In the genomic region with DNA sequence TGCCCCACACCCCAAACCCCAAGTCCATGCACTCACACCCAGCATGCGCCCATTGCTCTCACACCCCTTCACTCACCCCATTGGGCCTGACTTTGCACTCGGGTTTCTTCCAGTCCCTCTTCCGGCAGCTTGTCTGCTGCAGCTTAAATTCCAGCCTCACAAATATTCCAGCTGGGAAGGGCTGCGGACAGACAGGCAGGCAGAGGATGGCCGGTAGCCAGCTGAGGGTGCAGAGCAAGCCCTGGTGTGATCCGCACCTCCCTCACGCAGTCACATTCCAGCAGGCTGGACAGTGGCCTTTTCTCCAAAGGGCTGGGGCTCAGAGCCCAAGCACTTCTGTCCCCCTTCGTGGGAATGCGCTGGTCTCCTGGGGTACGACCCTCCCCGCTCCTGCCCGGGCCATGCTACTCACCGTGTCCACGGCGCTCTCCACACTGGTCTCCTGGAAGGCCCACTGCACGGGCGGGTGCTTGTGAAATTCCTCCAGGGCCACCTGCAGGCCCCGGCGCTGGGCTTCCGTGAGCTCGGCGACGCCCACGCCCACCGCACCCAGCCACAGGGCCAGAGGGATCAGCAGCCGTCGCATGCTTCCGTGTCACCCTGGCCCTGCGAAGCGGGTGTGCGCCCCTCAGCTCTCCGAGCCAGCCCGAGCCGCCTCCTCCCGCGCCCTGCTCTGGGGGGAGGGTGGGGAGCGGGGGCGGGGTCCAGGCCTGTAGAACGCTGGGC, we compare ENCODE assay signal across 10 cellular contexts. TPM values are rescaled to one million over a fixed set of nuclear protein-coding genes. Genes with fewer than 3 reads are reported as not detected.
DNase-seq lines count a peak whose midpoint lies in the region; ATAC-seq and TF ChIP-seq lines count a peak whose summit lies in the region.
"Had no signal": no experiment of that assay in that cellular context is flagged by ENCODE, and none has a peak within 500 bp of the region (broad histone marks: within the 10 kb centered on the region; RNA-seq: fewer than 3 reads in every experiment).

No MANE protein-coding gene starts in this region.

- peaks cover 11 to 19% of the 10 kb centered on the region in 2 donors for H3K36me3 Mint-ChIP-seq in CD4-positive, alpha-beta memory T cell

- TF ChIP-seq CTCF in retinal pigment epithelial cell (conservative IDR thresholded peaks at IDR 0.05; ENCODE audit: low read depth, low read length), result no peak

- peak; percentile 75 for DNase-seq in ELF-1 (ENCODE audit: low read depth, low spot score)
- DNase-seq in adipocyte (ENCODE audit: low read depth), result peak; percentile 23
- no peak for DNase-seq in retinal pigment epithelial cell (ENCODE audit: low read depth)
- DNase-seq in CD4-positive, alpha-beta memory T cell, result no peak
- no peak for DNase-seq in NCI-H524 (lab: John Stamatoyannopoulos, UW)
- DNase-seq in NCI-H748 (lab: John Stamatoyannopoulos, UW; ENCODE audit: unreplicated experiment), result no peak
- DNase-seq: effector CD4-positive, alpha-beta T cell; SW 1271 had no signal

- H3K27ac Mint-ChIP-seq in CD4-positive, alpha-beta memory T cell, result no peak overlapping the region

- H3K27me3 Mint-ChIP-seq in CD4-positive, alpha-beta memory T cell, result peaks cover 18 to 26% of the 10 kb centered on the region in 2 donors

- H3K27ac ChIP-seq in CD4-positive, alpha-beta memory T cell (ENCODE audit: low read depth, low read length), result no peak overlapping the region

- H3K9me3 ChIP-seq in adipocyte (ENCODE audit: control insufficient read depth, low read length) (peaks cover 20% of the 10 kb centered on the region), iPS-15b (ENCODE audit: control insufficient read depth, insufficient read depth, low read length) (no peaks in the 10 kb centered on the region)
- no peaks in the 10 kb centered on the region for H3K9me3 ChIP-seq in CD4-positive, alpha-beta memory T cell (ENCODE audit: control insufficient read depth in 1 of 2, low read length in 2 of 2)

- no peak overlapping the region for H3K4me3 Mint-ChIP-seq in CD4-positive, alpha-beta memory T cell

- H3K27me3 ChIP-seq in adipocyte (replicated peaks; ENCODE audit: control insufficient read depth, insufficient read depth, low read length) (peaks cover 21% of the 10 kb centered on the region), iPS-15b (ENCODE audit: control insufficient read depth, insufficient read depth, low read length) (peaks cover 28% of the 10 kb centered on the region)
- H3K27me3 ChIP-seq in CD4-positive, alpha-beta memory T cell (ENCODE audit: insufficient read depth, low read length), result peaks cover 5% of the 10 kb centered on the region

- H3K9ac ChIP-seq in adipocyte (ENCODE audit: low read length) (no peak overlapping the region), iPS-15b (ENCODE audit: low read depth, low read length) (peak overlapping the region; percentile 73)

- ATAC-seq in SK-N-SH treated with all-trans-retinoic acid at 6 μM for 48 hours, result no peak

- CTCF ChIA-PET in CD4-positive, alpha-beta memory T cell (lab: Charles Lee; ENCODE audit: partially characterized antibody), result no interaction called here

- peaks cover 0 to 6% (median 3%) of the 10 kb centered on the region in 4 donors for H3K4me1 Mint-ChIP-seq in CD4-positive, alpha-beta memory T cell

- peak overlapping the region; percentile 64 for H3K4me3 ChIP-seq in adipocyte (ENCODE audit: low read length)
- H3K4me3 ChIP-seq in iPS-15b (ENCODE audit: low read depth, low read length), result peak overlapping the region; percentile 78
- peak overlapping the region; percentile 72 for H3K4me3 ChIP-seq in retinal pigment epithelial cell (ENCODE audit: low read length)
- no peak overlapping the region for H3K4me3 ChIP-seq in CD4-positive, alpha-beta memory T cell (ENCODE audit: low read length in 2 of 2)

- H3K36me3 ChIP-seq in adipocyte (ENCODE audit: control insufficient read depth, insufficient read depth, low read length, severe bottlenecking) (no peaks in the 10 kb centered on the region), iPS-15b (ENCODE audit: control insufficient read depth, insufficient read depth, low read length) (peaks cover 30% of the 10 kb centered on the region)
- no peaks in the 10 kb centered on the region for H3K36me3 ChIP-seq in CD4-positive, alpha-beta memory T cell (ENCODE audit: insufficient read depth, low read length)

- POLR2A ChIA-PET in CD4-positive, alpha-beta memory T cell (lab: Charles Lee; ENCODE audit: partially characterized antibody), result interaction anchor here (1.3 kb wide), 1 partner anchor 9 kb away, joined by 3 read pairs; no protein-coding TSS in a partner anchor

- peaks cover 0 to 17% (median under 1%) of the 10 kb centered on the region in 8 donors for H3K9me3 Mint-ChIP-seq in CD4-positive, alpha-beta memory T cell

- intact Hi-C loops in CD4-positive, alpha-beta memory T cell (cut with micrococcal nuclease), result no loop called here

- H3K4me1 ChIP-seq in adipocyte (ENCODE audit: control insufficient read depth, insufficient read depth, low read length), result peaks cover 19% of the 10 kb centered on the region
- peaks cover 37% of the 10 kb centered on the region for H3K4me1 ChIP-seq in iPS-15b (ENCODE audit: control insufficient read depth, insufficient read depth, low read length)
- H3K4me1 ChIP-seq in CD4-positive, alpha-beta memory T cell (ENCODE audit: insufficient read depth, low read length), result no peaks in the 10 kb centered on the region

TF ChIP-seq in SK-N-SH treated with all-trans-retinoic acid at 6 μM for 48 hours, 23 proteins besides CTCF, POLR2A, EP300 and RAD21:
- TF ChIP-seq ZFP3 (CRISPR knock-in tag; IDR thresholded peaks at IDR 0.05), result no peak
- TF ChIP-seq ESRRG (CRISPR knock-in tag; IDR thresholded peaks at IDR 0.05), result no peak
- no peak for TF ChIP-seq ZNF70 (CRISPR knock-in tag; IDR thresholded peaks at IDR 0.05)
- no peak for TF ChIP-seq ISL1 (CRISPR knock-in tag; IDR thresholded peaks at IDR 0.05)
- TF ChIP-seq, protein P1, sequence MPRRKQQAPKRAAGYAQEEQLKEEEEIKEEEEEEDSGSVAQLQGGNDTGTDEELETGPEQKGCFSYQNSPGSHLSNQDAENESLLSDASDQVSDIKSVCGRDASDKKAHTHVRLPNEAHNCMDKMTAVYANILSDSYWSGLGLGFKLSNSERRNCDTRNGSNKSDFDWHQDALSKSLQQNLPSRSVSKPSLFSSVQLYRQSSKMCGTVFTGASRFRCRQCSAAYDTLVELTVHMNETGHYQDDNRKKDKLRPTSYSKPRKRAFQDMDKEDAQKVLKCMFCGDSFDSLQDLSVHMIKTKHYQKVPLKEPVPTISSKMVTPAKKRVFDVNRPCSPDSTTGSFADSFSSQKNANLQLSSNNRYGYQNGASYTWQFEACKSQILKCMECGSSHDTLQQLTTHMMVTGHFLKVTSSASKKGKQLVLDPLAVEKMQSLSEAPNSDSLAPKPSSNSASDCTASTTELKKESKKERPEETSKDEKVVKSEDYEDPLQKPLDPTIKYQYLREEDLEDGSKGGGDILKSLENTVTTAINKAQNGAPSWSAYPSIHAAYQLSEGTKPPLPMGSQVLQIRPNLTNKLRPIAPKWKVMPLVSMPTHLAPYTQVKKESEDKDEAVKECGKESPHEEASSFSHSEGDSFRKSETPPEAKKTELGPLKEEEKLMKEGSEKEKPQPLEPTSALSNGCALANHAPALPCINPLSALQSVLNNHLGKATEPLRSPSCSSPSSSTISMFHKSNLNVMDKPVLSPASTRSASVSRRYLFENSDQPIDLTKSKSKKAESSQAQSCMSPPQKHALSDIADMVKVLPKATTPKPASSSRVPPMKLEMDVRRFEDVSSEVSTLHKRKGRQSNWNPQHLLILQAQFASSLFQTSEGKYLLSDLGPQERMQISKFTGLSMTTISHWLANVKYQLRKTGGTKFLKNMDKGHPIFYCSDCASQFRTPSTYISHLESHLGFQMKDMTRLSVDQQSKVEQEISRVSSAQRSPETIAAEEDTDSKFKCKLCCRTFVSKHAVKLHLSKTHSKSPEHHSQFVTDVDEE (CRISPR knock-in tag; IDR thresholded peaks at IDR 0.05), result no peak
- TF ChIP-seq PPARA (CRISPR knock-in tag; IDR thresholded peaks at IDR 0.05; ENCODE audit: borderline replicate concordance), result no peak
- TF ChIP-seq, protein P2, sequence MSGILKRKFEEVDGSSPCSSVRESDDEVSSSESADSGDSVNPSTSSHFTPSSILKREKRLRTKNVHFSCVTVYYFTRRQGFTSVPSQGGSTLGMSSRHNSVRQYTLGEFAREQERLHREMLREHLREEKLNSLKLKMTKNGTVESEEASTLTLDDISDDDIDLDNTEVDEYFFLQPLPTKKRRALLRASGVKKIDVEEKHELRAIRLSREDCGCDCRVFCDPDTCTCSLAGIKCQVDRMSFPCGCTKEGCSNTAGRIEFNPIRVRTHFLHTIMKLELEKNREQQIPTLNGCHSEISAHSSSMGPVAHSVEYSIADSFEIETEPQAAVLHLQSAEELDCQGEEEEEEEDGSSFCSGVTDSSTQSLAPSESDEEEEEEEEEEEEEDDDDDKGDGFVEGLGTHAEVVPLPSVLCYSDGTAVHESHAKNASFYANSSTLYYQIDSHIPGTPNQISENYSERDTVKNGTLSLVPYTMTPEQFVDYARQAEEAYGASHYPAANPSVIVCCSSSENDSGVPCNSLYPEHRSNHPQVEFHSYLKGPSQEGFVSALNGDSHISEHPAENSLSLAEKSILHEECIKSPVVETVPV (CRISPR knock-in tag; IDR thresholded peaks at IDR 0.05), result no peak

RNA-seq across cellular contexts. Expression of a gene that starts 1.2 kb away (rescaled TPM):
- total RNA-seq in CD4-positive, alpha-beta memory T cell, result not detected
- polyA plus RNA-seq in CD4-positive, alpha-beta memory T cell, result not detected

RNA-seq across cellular contexts. Expression of a gene that starts 16.8 kb away (rescaled TPM):
- total RNA-seq in CD4-positive, alpha-beta memory T cell, result 10 to 100 TPM; 13.0 to 17.8 TPM
- polyA plus RNA-seq in CD4-positive, alpha-beta memory T cell, result 1 to 10 TPM; 3.6 to 8.6 TPM

RNA-seq across cellular contexts. Expression of a gene that starts 17.0 kb away (rescaled TPM):
- 10 to 100 TPM; 11.0 to 12.8 TPM for total RNA-seq in CD4-positive, alpha-beta memory T cell
- polyA plus RNA-seq in CD4-positive, alpha-beta memory T cell, result 10 to 100 TPM; 14.8 to 16.0 TPM

RNA-seq across cellular contexts. Expression of a gene that starts 28.4 kb away (rescaled TPM):
- total RNA-seq in CD4-positive, alpha-beta memory T cell, result 10 to 100 TPM; 72.0 to 78.5 TPM
- polyA plus RNA-seq in CD4-positive, alpha-beta memory T cell, result 10 to 100 TPM; 29.4 to 62.1 TPM

RNA-seq across cellular contexts. Expression of a gene that starts 38.9 kb away (rescaled TPM):
- 1 to 10 TPM; 4.3 to 5.5 TPM for total RNA-seq in CD4-positive, alpha-beta memory T cell
- polyA plus RNA-seq in CD4-positive, alpha-beta memory T cell, result 1 to 10 TPM in 1 of 2 donors, under 1 TPM in 1; 0.67 to 7.6 TPM

Comparison
In these comparisons a context has a peak if more than half of its experiments do, and no peak if none do; other contexts are left out.
1. DNase-seq: peak in ELF-1 (single experiment) and adipocyte (single experiment); none in retinal pigment epithelial cell (single experiment), CD4-positive, alpha-beta memory T cell (0 of 5), NCI-H524 (0 of 2) and NCI-H748 (single experiment).
2. H3K4me3 ChIP-seq: peak in adipocyte (single experiment), iPS-15b (single experiment) and retinal pigment epithelial cell (single experiment); none in CD4-positive, alpha-beta memory T cell (0 of 2).